17 cellular contexts compared by ENCODE assay signal in genomic region chr2:58800846-58801245, GRCh38.
A peak's percentile ranks its signal among the peaks of the same experiment; 100 is the strongest.
DNase-seq lines count a peak whose midpoint lies in the region; ATAC-seq, FAIRE-seq and TF ChIP-seq lines count a peak whose summit lies in the region.
"Had no signal": no experiment of that assay in that cellular context is flagged by ENCODE, and none has a peak within 500 bp of the region (broad histone marks: within the 10 kb centered on the region; RNA-seq: fewer than 3 reads in every experiment).

No MANE protein-coding gene starts in this region.

- ATAC-seq in HepG2 (no peak), right lobe of liver (no peak), GM21526 (IDR thresholded peaks at IDR 0.05; ENCODE audit: low FRiP score, unreplicated experiment) (no peak)

- no TSS peak for BruUV-seq in HepG2 (replicated peaks; lab: Mats Ljungman, UMichigan)

- no peak for DNase-seq in HepG2 (ENCODE audit: low spot score)
- DNase-seq in right lobe of liver = no peak
- peak; percentile 27 for DNase-seq in NCI-H146 treated with DMSO at 0.1 percent for 48 hours (lab: John Stamatoyannopoulos, UW; ENCODE audit: unreplicated experiment)
- no peak for DNase-seq in NCI-H2081 treated with DMSO at 0.1 percent for 48 hours (lab: John Stamatoyannopoulos, UW)
- DNase-seq: Calu3; CD4-positive, alpha-beta memory T cell; COR-L47; DMS53; DMS79 treated with DMSO at 0.1 percent for 48 hours; GF-D8; GOT3; HCEC 1CT had no signal

- no peak overlapping the region for H3K9ac ChIP-seq in HepG2 (ENCODE audit: insufficient read depth, low read depth, low read length)
- no peak overlapping the region for H3K9ac ChIP-seq in neural cell (ENCODE audit: low read length)

- no peaks in the 10 kb centered on the region for H4K20me1 ChIP-seq in HepG2 (ENCODE audit: insufficient read depth, low read length)
- no peaks in the 10 kb centered on the region for H4K20me1 ChIP-seq in neural cell (ENCODE audit: insufficient read depth)

- no peaks in the 10 kb centered on the region for H3K79me2 ChIP-seq in HepG2 (ENCODE audit: insufficient read depth, low read length)
- H3K79me2 ChIP-seq in neural cell (replicated peaks; ENCODE audit: insufficient read depth, low read length) = no peaks in the 10 kb centered on the region

- POLR2A ChIA-PET in HepG2 (lab: Yijun Ruan, JAX) = no interaction called here

- no peak overlapping the region for H3K4me2 ChIP-seq in HepG2 (ENCODE audit: low read depth, low read length)
- H3K4me2 ChIP-seq in neural cell (ENCODE audit: low read length) = no peak overlapping the region

- H2AFZ ChIP-seq in HepG2 (ENCODE audit: low read length) (no peak overlapping the region), neural cell (ENCODE audit: low read depth, low read length) (no peak overlapping the region)

- TF ChIP-seq POLR2A in HepG2 (IDR thresholded peaks at IDR 0.05; ENCODE audit: insufficient read depth in 1 of 2, low read depth in 2 of 2, low read length in 2 of 2) (no peak), right lobe of liver (IDR thresholded peaks at IDR 0.05) (no peak)

- H3K4me3 ChIP-seq in HepG2 (replicated peaks in 1 of 3; ENCODE audit: insufficient read depth in 1 of 3, low read depth in 2 of 3, low read length in 3 of 3) (no peak overlapping the region), right lobe of liver (no peak overlapping the region), neural cell (ENCODE audit: low read length) (no peak overlapping the region)

- CTCF ChIA-PET in HepG2 (lab: Yijun Ruan, JAX; ENCODE audit: low intra/inter-chr PET ratio, low total read pairs) = no interaction called here

- H3K9me2 ChIP-seq in neural cell (ENCODE audit: insufficient read depth, low read length) = no peaks in the 10 kb centered on the region

- TF ChIP-seq EP300 in HepG2 (IDR thresholded peaks at IDR 0.05; ENCODE audit: low read depth in 2 of 2, low read length in 2 of 2) (no peak), HepG2 (CRISPR knock-in tag; IDR thresholded peaks at IDR 0.05; ENCODE audit: borderline replicate concordance) (no peak), neural cell (conservative IDR thresholded peaks at IDR 0.05; ENCODE audit: poor library complexity, severe bottlenecking) (peak; percentile 34)

- H3K4me1 ChIP-seq in HepG2 (ENCODE audit: insufficient read depth, low read length) (no peaks in the 10 kb centered on the region), right lobe of liver (no peaks in the 10 kb centered on the region)

- FAIRE-seq in HepG2 (lab: Jason Lieb, UNC) = no peak
- FAIRE-seq: GM12891, GM18507, H54 had no signal

- no peaks in the 10 kb centered on the region for H3K36me3 ChIP-seq in HepG2 (replicated peaks in 1 of 2; ENCODE audit: control insufficient read depth in 1 of 2, insufficient read depth in 2 of 2, low read length in 2 of 2)
- no peaks in the 10 kb centered on the region for H3K36me3 ChIP-seq in right lobe of liver
- no peaks in the 10 kb centered on the region for H3K36me3 ChIP-seq in neural cell (ENCODE audit: insufficient read depth, low read length)

- peaks cover 2% of the 10 kb centered on the region for H3F3A ChIP-seq in neural cell (ENCODE audit: insufficient read depth, low read length, poor library complexity, severe bottlenecking)

- TF ChIP-seq CTCF in HepG2 (CRISPR knock-in tag; IDR thresholded peaks at IDR 0.05) (no peak), right lobe of liver (IDR thresholded peaks at IDR 0.05) (no peak), neural cell (IDR thresholded peaks at IDR 0.05; ENCODE audit: poor library complexity, severe bottlenecking) (no peak)

- 5% methylated on average over 3 of the region's 3 CpGs for WGBS in HepG2 (ENCODE audit: low lambda C conversion rate)
- WGBS in right lobe of liver (ENCODE audit: insufficient coverage, low coverage, low lambda C conversion rate, missing lambda C conversion rate) = 44% methylated on average over 3 of the region's 3 CpGs

- H3K27ac ChIP-seq in HepG2 (ENCODE audit: extremely low read length, insufficient read depth, low read length) = no peak overlapping the region
- no peak overlapping the region for H3K27ac ChIP-seq in right lobe of liver
- no peak overlapping the region for H3K27ac ChIP-seq in neural cell (ENCODE audit: low read length)

- H3K9me3 ChIP-seq in HepG2 (ENCODE audit: low read length) (no peaks in the 10 kb centered on the region), right lobe of liver (no peaks in the 10 kb centered on the region), neural cell (ENCODE audit: low read length) (no peaks in the 10 kb centered on the region)

- intact Hi-C loops in HepG2 (cut with micrococcal nuclease; ENCODE audit: unreplicated experiment) = no loop called here
- intact Hi-C loops in right lobe of liver (cut with DNase I) = no loop called here

- no peak for TF ChIP-seq RAD21 in HepG2 (CRISPR knock-in tag; IDR thresholded peaks at IDR 0.05)
- no peak for TF ChIP-seq RAD21 in neural cell (conservative IDR thresholded peaks at IDR 0.05)

- in situ Hi-C loops in HepG2 (cut with HindIII; ENCODE audit: extremely low pct_ligation_motif_present, low pct_unique_long_range_greater_than_20kb) = no loop called here

- no peaks in the 10 kb centered on the region for H3K27me3 ChIP-seq in HepG2 (ENCODE audit: control insufficient read depth in 1 of 2, insufficient read depth in 2 of 2, low read length in 2 of 2)
- H3K27me3 ChIP-seq in right lobe of liver = no peaks in the 10 kb centered on the region
- H3K27me3 ChIP-seq in neural cell (ENCODE audit: insufficient read depth, low read depth, low read length) = no peaks in the 10 kb centered on the region

TF ChIP-seq in HepG2, 621 proteins besides CTCF, POLR2A, EP300 and RAD21:
- TF ChIP-seq CREB1 (IDR thresholded peaks at IDR 0.05) (peak; percentile 98), CREB1 (CRISPR knock-in tag; IDR thresholded peaks at IDR 0.05) (no peak), MTA3 (CRISPR knock-in tag; IDR thresholded peaks at IDR 0.05) (no peak), ATF7 (IDR thresholded peaks at IDR 0.05) (peak; percentile 93), ATF7 (CRISPR knock-in tag; IDR thresholded peaks at IDR 0.05) (no peak), BCL3 (CRISPR knock-in tag; IDR thresholded peaks at IDR 0.05) (no peak)

TF ChIP-seq in neural cell, 6 proteins besides CTCF, POLR2A, EP300 and RAD21:
- TF ChIP-seq POLR2AphosphoS5 (IDR thresholded peaks at IDR 0.05) (no peak), MXI1 (conservative IDR thresholded peaks at IDR 0.05; ENCODE audit: poor library complexity, severe bottlenecking) (no peak)
